In the genomic region with DNA sequence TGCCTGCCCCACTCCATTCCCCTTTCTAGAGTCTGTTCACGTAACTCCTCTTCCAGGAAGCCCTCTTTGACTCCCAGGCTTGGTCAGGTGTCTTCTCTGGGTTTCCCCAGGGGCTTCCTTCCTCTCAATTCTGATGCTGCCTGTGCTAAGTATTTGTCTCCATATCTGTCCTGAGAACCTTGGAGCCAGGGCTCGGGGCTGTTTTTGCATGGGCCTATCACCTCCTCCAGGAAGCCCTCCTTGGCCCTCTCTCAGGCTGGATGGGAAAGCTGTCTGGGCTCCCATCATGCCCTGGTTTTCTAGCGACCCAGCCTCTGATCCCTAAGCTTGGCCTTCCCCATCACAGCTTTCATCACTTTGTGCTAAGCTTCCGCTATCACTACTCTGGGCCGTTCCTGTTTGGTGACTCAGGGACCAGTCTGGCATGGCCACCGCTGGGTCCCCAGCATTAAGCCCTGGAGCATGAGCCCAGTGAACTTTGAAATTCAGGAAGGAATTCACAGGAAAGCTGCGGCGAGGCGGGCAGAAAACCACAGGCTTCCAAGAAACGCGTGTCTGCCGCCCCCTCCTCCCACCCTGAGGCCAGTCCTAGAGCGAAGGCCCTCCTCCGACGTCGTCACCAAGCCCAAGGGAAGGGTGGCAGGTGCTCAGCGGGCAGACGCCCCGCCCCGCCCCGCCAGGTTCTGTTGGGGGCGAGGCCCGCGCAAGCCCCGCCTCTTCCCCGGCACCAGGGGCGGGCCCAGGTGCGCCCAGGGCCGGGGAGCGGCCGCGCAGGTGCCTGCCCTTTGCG, we compare ENCODE assay signal across 8 cellular contexts. TPM values are rescaled to one million over a fixed set of nuclear protein-coding genes. Genes with fewer than 3 reads are reported as not detected.
A peak's percentile ranks its signal among the peaks of the same experiment; 100 is the strongest.
DNase-seq lines count a peak whose midpoint lies in the region; ATAC-seq and TF ChIP-seq lines count a peak whose summit lies in the region.

No MANE protein-coding gene starts in this region.

- H3K4me2 ChIP-seq in BLaER1 treated with 17β-estradiol and CSF1 and Interleukin-3, amounts not matched to agents 10 nM and 100 nM = peak overlapping the region; percentile 88 to 99 (median 96)

- DNase-seq in HAP-1 (ENCODE audit: low spot score in 2 of 2) = peak; percentile 45 to 85
- peak; percentile 94 for DNase-seq in NCI-H774 (lab: John Stamatoyannopoulos, UW)
- DNase-seq in activated T-cell treated with anti-CD3 and anti-CD28 coated beads for 48 hours (ENCODE audit: low read depth) = peak; percentile 78
- DNase-seq in fibroblast of pulmonary artery (ENCODE audit: low read depth) = peak; percentile 53
- no peak for DNase-seq in suprapubic skin (ENCODE audit: low spot score in 2 of 2)

- in situ Hi-C loops in HAP-1 (cut with MboI; ENCODE audit: low sequenced_read_pairs) = no loop called here

- no peak for TF ChIP-seq POLR2A in suprapubic skin (IDR thresholded peaks at IDR 0.05)

- no peaks in the 10 kb centered on the region for H3K9me3 ChIP-seq in BLaER1 treated with 17β-estradiol and CSF1 and Interleukin-3, amounts not matched to agents 10 nM and 100 nM (replicated peaks in 1 of 11)
- H3K9me3 ChIP-seq in HAP-1 (no peaks in the 10 kb centered on the region), neuron (ENCODE audit: low read length) (no peaks in the 10 kb centered on the region), suprapubic skin (no peaks in the 10 kb centered on the region)

- H3K4me1 ChIP-seq in BLaER1 treated with 17β-estradiol and CSF1 and Interleukin-3, amounts not matched to agents 10 nM and 100 nM = peaks cover 43 to 69% (median 60%) of the 10 kb centered on the region in 10 experiments
- H3K4me1 ChIP-seq in HAP-1 = peaks cover 24% of the 10 kb centered on the region
- H3K4me1 ChIP-seq in neuron (ENCODE audit: insufficient read depth, low read length) = peaks cover 27% of the 10 kb centered on the region
- H3K4me1 ChIP-seq in suprapubic skin = peaks cover 43% of the 10 kb centered on the region

- H3K27ac ChIP-seq in BLaER1 treated with 17β-estradiol and CSF1 and Interleukin-3, amounts not matched to agents 10 nM and 100 nM = peak overlapping the region; percentile 73 to 93 (median 80)
- H3K27ac ChIP-seq in suprapubic skin = peak overlapping the region; percentile 87

- peak overlapping the region; percentile 8 for H2AFZ ChIP-seq in neuron (ENCODE audit: low read depth, low read length)

- peak overlapping the region; percentile 64 to 82 (median 71) for H3K4me3 ChIP-seq in BLaER1 treated with 17β-estradiol and CSF1 and Interleukin-3, amounts not matched to agents 10 nM and 100 nM
- peak overlapping the region; percentile 49 for H3K4me3 ChIP-seq in HAP-1
- peak overlapping the region; percentile 36 for H3K4me3 ChIP-seq in fibroblast of pulmonary artery (replicated peaks; ENCODE audit: low read depth, low read length)
- H3K4me3 ChIP-seq in neuron (ENCODE audit: low read length) = peak overlapping the region; percentile 27
- peak overlapping the region; percentile 60 for H3K4me3 ChIP-seq in suprapubic skin

- H4K20me1 ChIP-seq in BLaER1 treated with 17β-estradiol and CSF1 and Interleukin-3, amounts not matched to agents 10 nM and 100 nM = peaks cover 0 to 34% (median 0%) of the 10 kb centered on the region in 11 experiments; a peak in 8 of 22 replicates

- no peaks in the 10 kb centered on the region; a peak in 1 of 22 replicates for H3K36me3 ChIP-seq in BLaER1 treated with 17β-estradiol and CSF1 and Interleukin-3, amounts not matched to agents 10 nM and 100 nM
- H3K36me3 ChIP-seq in HAP-1 (replicated peaks) (no peaks in the 10 kb centered on the region), neuron (ENCODE audit: insufficient read depth, low read length) (no peaks in the 10 kb centered on the region), suprapubic skin (no peaks in the 10 kb centered on the region)

- 13% methylated on average over 16 of the region's 33 CpGs for WGBS in suprapubic skin

- no peaks in the 10 kb centered on the region for H3K27me3 ChIP-seq in BLaER1 treated with 17β-estradiol and CSF1 and Interleukin-3, amounts not matched to agents 10 nM and 100 nM
- no peaks in the 10 kb centered on the region for H3K27me3 ChIP-seq in HAP-1 (ENCODE audit: low read depth)
- H3K27me3 ChIP-seq in neuron (ENCODE audit: insufficient read depth, low read length) = peaks cover 35% of the 10 kb centered on the region
- peaks cover 4% of the 10 kb centered on the region for H3K27me3 ChIP-seq in suprapubic skin

- peak overlapping the region; percentile 66 to 91 (median 80) for H3K9ac ChIP-seq in BLaER1 treated with 17β-estradiol and CSF1 and Interleukin-3, amounts not matched to agents 10 nM and 100 nM

- no peak for ATAC-seq in HG03342 (IDR thresholded peaks at IDR 0.05; ENCODE audit: unreplicated experiment)

- TF ChIP-seq CTCF in fibroblast of pulmonary artery (IDR thresholded peaks at IDR 0.05; ENCODE audit: low read length, missing control alignments) (no peak), suprapubic skin (IDR thresholded peaks at IDR 0.05) (no peak)

- TF ChIP-seq EP300 in suprapubic skin (IDR thresholded peaks at IDR 0.05) = no peak

RNA-seq across cellular contexts. Expression of gene SPINT2, which starts 0.5 kb away (rescaled TPM):
- 100 to 1,000 TPM; 359 to 639 (median 494) TPM for total RNA-seq in suprapubic skin

RNA-seq across cellular contexts. Expression of gene PPP1R14A, which starts 7.7 kb away (rescaled TPM):
- total RNA-seq in suprapubic skin = 10 to 100 TPM in 1 of 4 donors, 1 to 10 TPM in 3; 2.3 to 13.3 (median 7.7) TPM

RNA-seq across cellular contexts. Expression of gene DPF1, which starts 39.9 kb away (rescaled TPM):
- total RNA-seq in suprapubic skin = 1 to 10 TPM in 1 of 4 donors, not detected in 3; 1.1 TPM

RNA-seq across cellular contexts. Expression of gene C19orf33, which starts 40.2 kb away (rescaled TPM):
- total RNA-seq in suprapubic skin = 100 to 1,000 TPM; 182 to 452 (median 349) TPM

RNA-seq across cellular contexts. Expression of gene YIF1B, which starts 51.9 kb away (rescaled TPM):
- total RNA-seq in suprapubic skin = 10 to 100 TPM; 14.2 to 36.4 (median 26.1) TPM

Comparison
In these comparisons a context has a peak if more than half of its experiments do, and no peak if none do; other contexts are left out.
1. DNase-seq: peak in HAP-1 (2 of 2), NCI-H774 (single experiment), activated T-cell treated with anti-CD3 and anti-CD28 coated beads for 48 hours (single experiment) and fibroblast of pulmonary artery (single experiment); none in suprapubic skin (0 of 2).
2. Peak in every context shown above with its lines, with median percentiles within 50 percentile points of each other: H3K4me3 ChIP-seq.